Comparison of ENCODE assay signal across 24 cellular contexts in genomic region chr1:98075626-98076025, GRCh38.
"Had no signal": no experiment of that assay in that cellular context is flagged by ENCODE, and none has a peak within 500 bp of the region (broad histone marks: within the 10 kb centered on the region; RNA-seq: fewer than 3 reads in every experiment).

No MANE protein-coding gene starts in this region.

- H3K4me1 ChIP-seq: neural progenitor cell, parathyroid adenoma, psoas muscle, right lobe of liver, sigmoid colon, stomach, thyroid gland, tibial nerve, upper lobe of left lung, vagina had no signal

- DNase-seq: occipital lobe; ovary; posterior cingulate gyrus; psoas muscle; right cardiac atrium; right lobe of liver; sigmoid colon; small intestine; stimulated activated CD4-positive, alpha-beta T cell treated with anti-CD3 and anti-CD28 coated beads, Interleukin-15, amount 100 ng/mL, for 24 hours; stimulated activated CD4-positive, alpha-beta T cell treated with anti-CD3 and anti-CD28 coated beads, Interleukin-2, amount 100 ng/mL, for 24 hours; stimulated activated CD4-positive, alpha-beta T cell treated with anti-CD3 and anti-CD28 coated beads, Interleukin-2, amount 100 ng/mL, for 48 hours; stimulated activated CD4-positive, alpha-beta T cell treated with anti-CD3 and anti-CD28 coated beads, Interleukin-4, amount 100 ng/mL, for 24 hours; stimulated activated naive B cell treated with anti-CD40 and anti-IgM and Interleukin-4, amounts not matched to agents 10 μg/mL and 1 μg/mL and 100 μg/mL, for 72 hours; stimulated activated naive CD4-positive, alpha-beta T cell treated with Interleukin-2 at 50 U/mL for 16 hours; stomach; thyroid gland; trophoblast cell; upper lobe of left lung had no signal

- H3K4me3 ChIP-seq: neural progenitor cell, ovary, psoas muscle, right lobe of liver, sigmoid colon, stomach, thoracic aorta, thyroid gland, tibial nerve, upper lobe of left lung, vagina had no signal

- ATAC-seq: psoas muscle; right cardiac atrium; right lobe of liver; stimulated activated effector memory CD8-positive, alpha-beta T cell treated with anti-CD3 and anti-CD28 coated beads, Interleukin-12 subunit alpha, Interleukin-12 subunit beta, amount 100 ng/mL, for 72 hours; stimulated activated naive B cell treated with anti-CD40 and anti-IgM and Interleukin-4, amounts not matched to agents 10 μg/mL and 1 μg/mL and 100 μg/mL, for 72 hours had no signal

- H3K36me3 ChIP-seq: neural progenitor cell, ovary, right lobe of liver, sigmoid colon, stomach, thoracic aorta, thyroid gland, tibial nerve, upper lobe of left lung, vagina had no signal

- H3K4me2 ChIP-seq: neural progenitor cell had no signal

- H3K27ac ChIP-seq: neural progenitor cell, ovary, parathyroid adenoma, psoas muscle, right lobe of liver, sigmoid colon, stomach, thoracic aorta, thyroid gland, tibial nerve, upper lobe of left lung, vagina had no signal

- H3K9me3 ChIP-seq: ovary, psoas muscle, right lobe of liver, sigmoid colon, stomach, thoracic aorta, thyroid gland, tibial nerve, upper lobe of left lung, vagina had no signal

- H3K27me3 ChIP-seq: neural progenitor cell, ovary, right lobe of liver, sigmoid colon, stomach, thyroid gland, tibial nerve, upper lobe of left lung, vagina had no signal

- H3K79me2 ChIP-seq: parathyroid adenoma had no signal

- H2AFZ ChIP-seq: neural progenitor cell, parathyroid adenoma had no signal

- H3K9ac ChIP-seq: neural progenitor cell, parathyroid adenoma had no signal
